ENCODE assay signal across 21 cellular contexts in genomic region chr4:75820676-75821075, GRCh38.
DNase-seq lines count a peak whose midpoint lies in the region; ATAC-seq, FAIRE-seq and TF ChIP-seq lines count a peak whose summit lies in the region.
"Had no signal": no experiment of that assay in that cellular context is flagged by ENCODE, and none has a peak within 500 bp of the region (broad histone marks: within the 10 kb centered on the region; RNA-seq: fewer than 3 reads in every experiment).

No MANE protein-coding gene starts in this region.

- no peak for TF ChIP-seq POLR2A in K562 (conservative IDR thresholded peaks at IDR 0.05)

- H3K27ac Mint-ChIP-seq in activated naive CD4-positive, alpha-beta T cell treated with anti-CD3 and anti-CD28 coated beads for 36 hours = peak overlapping the region; percentile 32
- no peak overlapping the region for H3K27ac Mint-ChIP-seq in activated naive CD4-positive, alpha-beta T cell treated with anti-CD3 and anti-CD28 coated beads, Interleukin-2, amount 10 ng/mL, durations not matched to agents 7 days and 5 days
- H3K27ac Mint-ChIP-seq in neural crest cell (ENCODE audit: unreplicated experiment) = peak overlapping the region; percentile 35
- H3K27ac Mint-ChIP-seq: CD4-positive, alpha-beta T cell; IgD-negative memory B cell had no signal

- no peak overlapping the region for H3K4me3 Mint-ChIP-seq in activated naive CD4-positive, alpha-beta T cell treated with anti-CD3 and anti-CD28 coated beads for 36 hours
- no peak overlapping the region for H3K4me3 Mint-ChIP-seq in activated naive CD4-positive, alpha-beta T cell treated with anti-CD3 and anti-CD28 coated beads, Interleukin-2, amount 10 ng/mL, durations not matched to agents 7 days and 5 days
- H3K4me3 Mint-ChIP-seq in neural crest cell = no peak overlapping the region
- H3K4me3 Mint-ChIP-seq: CD4-positive, alpha-beta T cell; IgD-negative memory B cell had no signal

- H3K36me3 ChIP-seq in K562 (ENCODE audit: control insufficient read depth, insufficient read depth, low read length) = no peaks in the 10 kb centered on the region; the same call in 2 of the 3 replicates

- H4K20me1 ChIP-seq in K562 (replicated peaks; ENCODE audit: control insufficient read depth, insufficient read depth, low read length) = no peaks in the 10 kb centered on the region

- H3K27ac ChIP-seq in K562 (ENCODE audit: extremely low read depth, low read depth, low read length) = no peak overlapping the region
- H3K27ac ChIP-seq: C4-2B, GM23248, HL-60 had no signal

- H3K9ac ChIP-seq in K562 (ENCODE audit: insufficient read depth in 1 of 2, low read depth in 2 of 2, low read length in 2 of 2) = no peak overlapping the region
- H3K9ac ChIP-seq: GM23248 had no signal

- POLR2A ChIA-PET in K562 (lab: Yijun Ruan, JAX) = no interaction called here

- FAIRE-seq in K562 (lab: Jason Lieb, UNC) = no peak
- FAIRE-seq: A204.1, D721Med, G401.6, GM12891, GM19239, H54, HTR-8/SVneo had no signal

- H3K4me3 ChIP-seq in K562 = no peak overlapping the region
- H3K4me3 ChIP-seq: GM23248 had no signal

- H3K27me3 ChIP-seq in K562 (ENCODE audit: control insufficient read depth in 2 of 2, insufficient read depth in 2 of 2, low read length in 2 of 2) = no peaks in the 10 kb centered on the region

- H3K79me2 ChIP-seq in K562 (ENCODE audit: control insufficient read depth, insufficient read depth, low read length) = no peaks in the 10 kb centered on the region

- no peak overlapping the region for H3K4me2 ChIP-seq in K562 (ENCODE audit: insufficient read depth, low read length)

- peaks cover 4% of the 10 kb centered on the region for H3K4me1 Mint-ChIP-seq in activated naive CD4-positive, alpha-beta T cell treated with anti-CD3 and anti-CD28 coated beads for 36 hours (ENCODE audit: low read depth)
- no peaks in the 10 kb centered on the region for H3K4me1 Mint-ChIP-seq in activated naive CD4-positive, alpha-beta T cell treated with anti-CD3 and anti-CD28 coated beads, Interleukin-2, amount 10 ng/mL, durations not matched to agents 7 days and 5 days
- H3K4me1 Mint-ChIP-seq in neural crest cell = no peaks in the 10 kb centered on the region
- H3K4me1 Mint-ChIP-seq: IgD-negative memory B cell had no signal

- peak overlapping the region; percentile 76; the same call in 1 of the 2 replicates for H2AFZ ChIP-seq in K562 (ENCODE audit: low read depth, low read length)
- H2AFZ ChIP-seq: GM23248 had no signal

- in situ Hi-C loops in K562 (cut with MboI) = no loop called here

- 17% methylated on average over 3 of the region's 3 CpGs for WGBS in K562 (ENCODE audit: insufficient coverage, low coverage, missing lambda C conversion rate)

- H3K4me1 ChIP-seq in K562 (replicated peaks in 1 of 2; ENCODE audit: control insufficient read depth in 2 of 2, insufficient read depth in 2 of 2, low read length in 2 of 2) = no peaks in the 10 kb centered on the region

- TF ChIP-seq EP300 in K562 (IDR thresholded peaks at IDR 0.05; ENCODE audit: low read length) = no peak

- CTCF ChIA-PET in activated naive CD4-positive, alpha-beta T cell treated with anti-CD3 and anti-CD28 coated beads for 36 hours (lab: Charles Lee) = no interaction called here
- CTCF ChIA-PET in activated naive CD4-positive, alpha-beta T cell treated with anti-CD3 and anti-CD28 coated beads, Interleukin-2, amount 10 ng/mL, durations not matched to agents 7 days and 5 days (lab: Charles Lee) = interaction anchor here (0.6 kb wide), 1 partner anchor 260 kb away, joined by 3 read pairs; no protein-coding TSS in a partner anchor
- CTCF ChIA-PET in K562 (lab: Yijun Ruan, JAX; ENCODE audit: low intra/inter-chr PET ratio) = no interaction called here

- H3K36me3 Mint-ChIP-seq in activated naive CD4-positive, alpha-beta T cell treated with anti-CD3 and anti-CD28 coated beads for 36 hours (ENCODE audit: low read depth) = no peaks in the 10 kb centered on the region
- H3K36me3 Mint-ChIP-seq in activated naive CD4-positive, alpha-beta T cell treated with anti-CD3 and anti-CD28 coated beads, Interleukin-2, amount 10 ng/mL, durations not matched to agents 7 days and 5 days = peaks cover 6% of the 10 kb centered on the region
- H3K36me3 Mint-ChIP-seq in neural crest cell (ENCODE audit: low read depth) = peaks cover 3% of the 10 kb centered on the region

- BruUV-seq in K562 (replicated peaks; lab: Mats Ljungman, UMichigan) = no TSS peak

- H3K9me1 ChIP-seq in K562 (ENCODE audit: control insufficient read depth, insufficient read depth, low read length) = peaks cover 3% of the 10 kb centered on the region

- no peak for DNase-seq in activated naive CD4-positive, alpha-beta T cell treated with anti-CD3 and anti-CD28 coated beads for 36 hours
- DNase-seq in activated naive CD4-positive, alpha-beta T cell treated with anti-CD3 and anti-CD28 coated beads, Interleukin-2, amount 10 ng/mL, durations not matched to agents 7 days and 5 days = no peak
- DNase-seq in K562 (ENCODE audit: extremely low read depth in 1 of 4, low spot score in 3 of 4) = no peak
- DNase-seq in neural crest cell (ENCODE audit: low read depth, low spot score) = no peak
- DNase-seq in AML-193 (lab: John Stamatoyannopoulos, UW) = no peak
- DNase-seq: ACHN; Caco-2; CD4-positive, alpha-beta T cell; GM23248; HCEC 1CT had no signal

- TF ChIP-seq CTCF in K562 (IDR thresholded peaks at IDR 0.05 in 2 of 3, conservative IDR thresholded peaks at IDR 0.05 in 1 of 3; ENCODE audit: insufficient read depth in 2 of 3, low read depth in 1 of 3, low read length in 3 of 3) = no peak
- TF ChIP-seq CTCF in neural crest cell (conservative IDR thresholded peaks at IDR 0.05) = no peak

- no peak for TF ChIP-seq RAD21 in K562 (CRISPR knock-in tag; conservative IDR thresholded peaks at IDR 0.05 in 1 of 2, IDR thresholded peaks at IDR 0.05 in 1 of 2)

- no peaks in the 10 kb centered on the region for H3K9me3 ChIP-seq in K562 (replicated peaks; ENCODE audit: control insufficient read depth, insufficient read depth, low read depth, low read length)
- H3K9me3 ChIP-seq: Caco-2 had no signal

- ATAC-seq in K562 (no peak), HG02798 (IDR thresholded peaks at IDR 0.05; ENCODE audit: poor library complexity, unreplicated experiment) (no peak)

- H3K9me3 Mint-ChIP-seq in activated naive CD4-positive, alpha-beta T cell treated with anti-CD3 and anti-CD28 coated beads for 36 hours = no peaks in the 10 kb centered on the region
- no peaks in the 10 kb centered on the region for H3K9me3 Mint-ChIP-seq in activated naive CD4-positive, alpha-beta T cell treated with anti-CD3 and anti-CD28 coated beads, Interleukin-2, amount 10 ng/mL, durations not matched to agents 7 days and 5 days
- H3K9me3 Mint-ChIP-seq in neural crest cell = no peaks in the 10 kb centered on the region
- H3K9me3 Mint-ChIP-seq: CD4-positive, alpha-beta T cell; IgD-negative memory B cell had no signal

- H3K27me3 Mint-ChIP-seq in activated naive CD4-positive, alpha-beta T cell treated with anti-CD3 and anti-CD28 coated beads for 36 hours (ENCODE audit: low read depth) = peaks cover 3% of the 10 kb centered on the region
- H3K27me3 Mint-ChIP-seq in activated naive CD4-positive, alpha-beta T cell treated with anti-CD3 and anti-CD28 coated beads, Interleukin-2, amount 10 ng/mL, durations not matched to agents 7 days and 5 days = no peaks in the 10 kb centered on the region
- H3K27me3 Mint-ChIP-seq in neural crest cell (ENCODE audit: low read depth) = no peaks in the 10 kb centered on the region
- H3K27me3 Mint-ChIP-seq: CD4-positive, alpha-beta T cell; IgD-negative memory B cell had no signal

- intact Hi-C loops in activated naive CD4-positive, alpha-beta T cell treated with anti-CD3 and anti-CD28 coated beads for 36 hours (cut with micrococcal nuclease) = no loop called here
- intact Hi-C loops in K562 (cut with micrococcal nuclease) = no loop called here

TF ChIP-seq in K562, 482 proteins besides CTCF, POLR2A, EP300 and RAD21:
- peak; percentile 22; the same call in 1 of the 2 replicates for TF ChIP-seq RFX1 (IDR thresholded peaks at IDR 0.05)
- TF ChIP-seq POLR2H (tag; IDR thresholded peaks at IDR 0.05; ENCODE audit: low read depth) = no peak
- no peak for TF ChIP-seq RFX5 (IDR thresholded peaks at IDR 0.05; ENCODE audit: low read depth, low read length)
- no peak for TF ChIP-seq REST (CRISPR knock-in tag; IDR thresholded peaks at IDR 0.05; ENCODE audit: low read depth)
- TF ChIP-seq FIP1L1 (IDR thresholded peaks at IDR 0.05; ENCODE audit: low read depth, low read length, poor library complexity, severe bottlenecking) = no peak
- TF ChIP-seq ZNF586 (CRISPR knock-in tag; conservative IDR thresholded peaks at IDR 0.05) = no peak
- TF ChIP-seq BDP1 (IDR thresholded peaks at IDR 0.05; ENCODE audit: insufficient read depth, insufficient read length) = no peak
TF ChIP-seq in K562: peak in this region for 1.
